ENCODE assay signal across 9 cellular contexts in the genomic region with DNA sequence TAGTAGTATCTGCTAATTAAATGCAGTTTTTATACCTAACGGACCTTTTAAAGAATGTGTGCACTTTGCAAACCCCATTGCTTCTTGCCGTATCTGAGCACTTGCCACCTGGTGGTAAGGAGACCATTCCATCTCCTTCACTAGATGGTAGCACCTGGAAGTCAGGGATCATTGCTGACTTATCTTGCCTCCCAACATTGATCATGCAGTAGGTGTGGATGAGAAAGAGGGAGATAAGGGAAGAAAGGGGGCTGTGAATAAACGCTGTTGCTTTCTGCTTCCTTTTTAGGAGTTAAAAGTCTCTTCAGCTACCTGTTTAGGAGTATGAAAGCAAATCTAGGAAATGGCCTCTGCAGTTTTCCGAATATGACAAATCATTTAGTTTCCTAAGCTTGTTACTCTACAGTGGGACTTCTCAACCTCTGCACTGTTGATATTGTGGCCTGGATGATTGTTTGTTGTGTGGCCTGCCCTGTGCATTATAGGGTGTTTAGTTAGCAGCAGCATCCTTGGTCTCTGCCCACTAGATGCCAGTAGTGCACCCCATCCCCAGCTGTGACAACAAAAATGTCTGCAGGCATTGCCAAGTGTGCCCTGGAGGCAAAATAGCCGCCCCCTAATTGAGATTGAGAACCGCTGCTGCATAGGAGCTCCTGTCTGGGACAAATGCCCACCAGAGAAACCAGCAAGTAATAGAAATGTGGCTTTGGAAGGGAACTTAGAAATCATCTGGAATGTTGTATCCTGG. TPM values are rescaled to one million over a fixed set of nuclear protein-coding genes. Genes with fewer than 3 reads are reported as not detected.
DNase-seq lines count a peak whose midpoint lies in the region; ATAC-seq lines count a peak whose summit lies in the region.
"Had no signal": no experiment of that assay in that cellular context is flagged by ENCODE, and none has a peak within 500 bp of the region (broad histone marks: within the 10 kb centered on the region; RNA-seq: fewer than 3 reads in every experiment).

No MANE protein-coding gene starts in this region.

- no peaks in the 10 kb centered on the region for H3K27me3 Mint-ChIP-seq in activated CD4-positive, alpha-beta T cell treated with anti-CD3 and anti-CD28 coated beads for 36 hours
- H3K27me3 Mint-ChIP-seq: dendritic cell treated with granulocyte-macrophage colony-stimulating factor and Interleukin-4, amounts not matched to agents 40 ng/mL and 50 ng/mL, for 4 days had no signal

- intact Hi-C loops in activated CD4-positive, alpha-beta T cell treated with anti-CD3 and anti-CD28 coated beads for 36 hours (cut with DNase I, micrococcal nuclease): loop anchor here in 1 of 2 experiments (5.0 kb wide), 1 partner anchor 107 kb away; no protein-coding TSS in a partner anchor

- no peak overlapping the region for H3K4me3 Mint-ChIP-seq in activated CD4-positive, alpha-beta T cell treated with anti-CD3 and anti-CD28 coated beads for 36 hours
- H3K4me3 Mint-ChIP-seq: dendritic cell treated with granulocyte-macrophage colony-stimulating factor and Interleukin-4, amounts not matched to agents 40 ng/mL and 50 ng/mL, for 4 days had no signal

- peak overlapping the region; percentile 79 for H3K27ac ChIP-seq in caudate nucleus (ENCODE audit: low read depth, low read length)

- H3K4me1 Mint-ChIP-seq in activated CD4-positive, alpha-beta T cell treated with anti-CD3 and anti-CD28 coated beads for 36 hours: no peaks in the 10 kb centered on the region

- ATAC-seq in activated CD4-positive, alpha-beta T cell treated with anti-CD3 and anti-CD28 coated beads for 36 hours: peak; percentile 70
- peak; percentile 46 for ATAC-seq in GM21717 (IDR thresholded peaks at IDR 0.05; ENCODE audit: unreplicated experiment)

- DNase-seq in activated CD4-positive, alpha-beta T cell treated with anti-CD3 and anti-CD28 coated beads for 36 hours: peak; percentile 33
- no peak for DNase-seq in activated CD4-positive, alpha-beta T cell treated with anti-CD3 and anti-CD28 coated beads, Interleukin-2, amount 50 U/mL, for 1 hour
- DNase-seq in Kasumi-1 (lab: John Stamatoyannopoulos, UW) (peak; percentile 60 to 64), caudate nucleus (lab: John Stamatoyannopoulos, UW) (peak in 55 of 61 donors; percentile 6 to 83 (median 54)), medulla oblongata (ENCODE audit: extremely low spot score) (peak; percentile 89), HuH-7 (ENCODE audit: low spot score) (no peak)
- no peak for DNase-seq in activated CD8-positive, alpha-beta memory T cell treated with anti-CD3 and anti-CD28 coated beads, Interleukin-2, amount 50 U/mL, for 48 hours

- H3K36me3 Mint-ChIP-seq in activated CD4-positive, alpha-beta T cell treated with anti-CD3 and anti-CD28 coated beads for 36 hours (ENCODE audit: low read depth): no peaks in the 10 kb centered on the region

- POLR2A ChIA-PET in activated CD4-positive, alpha-beta T cell treated with anti-CD3 and anti-CD28 coated beads for 36 hours (lab: Charles Lee): no interaction called here

- no peaks in the 10 kb centered on the region for H3K9me3 Mint-ChIP-seq in activated CD4-positive, alpha-beta T cell treated with anti-CD3 and anti-CD28 coated beads for 36 hours (ENCODE audit: low read depth)
- H3K9me3 Mint-ChIP-seq: dendritic cell treated with granulocyte-macrophage colony-stimulating factor and Interleukin-4, amounts not matched to agents 40 ng/mL and 50 ng/mL, for 4 days had no signal

- H3K27ac Mint-ChIP-seq in activated CD4-positive, alpha-beta T cell treated with anti-CD3 and anti-CD28 coated beads for 36 hours: no peak overlapping the region
- H3K27ac Mint-ChIP-seq: dendritic cell treated with granulocyte-macrophage colony-stimulating factor and Interleukin-4, amounts not matched to agents 40 ng/mL and 50 ng/mL, for 4 days had no signal

- CTCF ChIA-PET in activated CD4-positive, alpha-beta T cell treated with anti-CD3 and anti-CD28 coated beads for 36 hours (lab: Charles Lee): interaction anchor here (0.8 to 1.6 kb wide), 2 partner anchors 10 to 39 kb away, joined by 3 to 4 read pairs; partner anchors contain the start of gene GAB1

RNA-seq across cellular contexts. Expression of gene GAB1, which starts 38.8 kb away (rescaled TPM):
- under 1 TPM; 0.35 to 0.48 TPM for total RNA-seq in activated CD4-positive, alpha-beta T cell treated with anti-CD3 and anti-CD28 coated beads for 36 hours

Comparison
In these comparisons a context has a peak if more than half of its experiments do, and no peak if none do; other contexts are left out.
1. DNase-seq: peak in activated CD4-positive, alpha-beta T cell treated with anti-CD3 and anti-CD28 coated beads for 36 hours (single experiment), Kasumi-1 (2 of 2), caudate nucleus (55 of 61) and medulla oblongata (single experiment); none in activated CD4-positive, alpha-beta T cell treated with anti-CD3 and anti-CD28 coated beads, Interleukin-2, amount 50 U/mL, for 1 hour (single experiment), HuH-7 (single experiment) and activated CD8-positive, alpha-beta memory T cell treated with anti-CD3 and anti-CD28 coated beads, Interleukin-2, amount 50 U/mL, for 48 hours (single experiment).